ENCODE assay signal across 1 cellular context in genomic region chr14:92513204-92513965, GRCh38.
TF ChIP-seq lines count a peak whose summit lies in the region.

RIN3 (plus strand) TSS chr14:92513781; CDS start chr14:92513933, 152 bp downstream.

TF ChIP-seq in HEK293, 187 proteins besides CTCF, POLR2A, EP300 and RAD21 (continued from another document):
- no peak for TF ChIP-seq ZBTB11 (tag by site-specific recombination; conservative IDR thresholded peaks at IDR 0.05; ENCODE audit: low read depth)
- TF ChIP-seq ZBTB17 (tag by site-specific recombination; IDR thresholded peaks at IDR 0.05): 0 out of 2 replicates have a peak, but pooled peaks have one; percentile 36
- TF ChIP-seq AEBP2 (tag by site-specific recombination; IDR thresholded peaks at IDR 0.05; ENCODE audit: borderline replicate concordance): no peak
- TF ChIP-seq ZNF132 (tag by site-specific recombination; IDR thresholded peaks at IDR 0.05; ENCODE audit: borderline replicate concordance): no peak
- TF ChIP-seq FEZF1 (tag by site-specific recombination; IDR thresholded peaks at IDR 0.05): no peak
- peak; percentile 31; the same call in 1 of the 2 replicates for TF ChIP-seq ZBTB6 (tag by site-specific recombination; IDR thresholded peaks at IDR 0.05)
- no peak for TF ChIP-seq ZNF654 (tag by site-specific recombination; IDR thresholded peaks at IDR 0.05; ENCODE audit: low read depth)
